In the genomic region with DNA sequence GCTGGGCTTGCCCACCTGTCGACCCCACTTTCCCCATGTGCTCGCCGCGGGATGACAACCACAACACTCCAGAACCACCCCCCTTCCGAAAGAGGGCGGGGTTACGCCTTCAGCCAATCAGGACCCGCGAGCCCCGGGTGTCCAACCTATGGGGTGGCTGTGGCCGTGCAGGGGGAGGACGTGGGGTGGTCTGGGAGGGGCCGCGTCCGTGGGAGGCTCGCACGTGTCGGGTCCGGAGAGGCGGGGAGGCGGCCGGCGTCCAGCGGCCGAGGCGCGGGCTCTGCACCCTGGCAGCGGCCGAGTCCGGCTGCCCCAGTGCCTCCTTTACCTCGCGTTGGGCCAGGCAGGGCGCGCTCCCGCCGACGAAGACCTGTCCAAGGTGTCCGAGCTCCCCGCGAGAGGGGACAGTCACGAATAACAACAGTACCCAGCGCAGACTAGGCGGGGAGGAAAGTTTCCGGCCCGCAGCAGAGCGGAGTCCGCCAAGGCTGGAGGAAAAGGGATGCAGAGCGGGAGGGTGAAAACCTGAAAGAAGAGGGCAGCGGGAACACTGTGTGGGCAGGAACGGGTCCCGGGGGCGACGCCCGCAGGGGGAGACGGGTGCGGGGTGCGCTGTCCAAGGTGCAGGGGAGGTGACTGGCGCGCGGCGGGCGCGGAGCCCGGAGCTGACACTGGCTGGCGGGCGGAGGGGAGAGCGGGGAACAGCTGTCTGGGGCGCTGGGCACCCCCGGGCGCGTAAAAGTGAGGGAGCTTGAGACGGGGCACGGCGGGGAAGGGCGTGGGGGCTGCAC, we compare ENCODE assay signal across 1 cellular context.
TF ChIP-seq lines count a peak whose summit lies in the region.

No MANE protein-coding gene starts in this region.

TF ChIP-seq in HEK293, 187 proteins besides CTCF, POLR2A, EP300 and RAD21 (continued from another document and continues in another):
- TF ChIP-seq, protein P1, sequence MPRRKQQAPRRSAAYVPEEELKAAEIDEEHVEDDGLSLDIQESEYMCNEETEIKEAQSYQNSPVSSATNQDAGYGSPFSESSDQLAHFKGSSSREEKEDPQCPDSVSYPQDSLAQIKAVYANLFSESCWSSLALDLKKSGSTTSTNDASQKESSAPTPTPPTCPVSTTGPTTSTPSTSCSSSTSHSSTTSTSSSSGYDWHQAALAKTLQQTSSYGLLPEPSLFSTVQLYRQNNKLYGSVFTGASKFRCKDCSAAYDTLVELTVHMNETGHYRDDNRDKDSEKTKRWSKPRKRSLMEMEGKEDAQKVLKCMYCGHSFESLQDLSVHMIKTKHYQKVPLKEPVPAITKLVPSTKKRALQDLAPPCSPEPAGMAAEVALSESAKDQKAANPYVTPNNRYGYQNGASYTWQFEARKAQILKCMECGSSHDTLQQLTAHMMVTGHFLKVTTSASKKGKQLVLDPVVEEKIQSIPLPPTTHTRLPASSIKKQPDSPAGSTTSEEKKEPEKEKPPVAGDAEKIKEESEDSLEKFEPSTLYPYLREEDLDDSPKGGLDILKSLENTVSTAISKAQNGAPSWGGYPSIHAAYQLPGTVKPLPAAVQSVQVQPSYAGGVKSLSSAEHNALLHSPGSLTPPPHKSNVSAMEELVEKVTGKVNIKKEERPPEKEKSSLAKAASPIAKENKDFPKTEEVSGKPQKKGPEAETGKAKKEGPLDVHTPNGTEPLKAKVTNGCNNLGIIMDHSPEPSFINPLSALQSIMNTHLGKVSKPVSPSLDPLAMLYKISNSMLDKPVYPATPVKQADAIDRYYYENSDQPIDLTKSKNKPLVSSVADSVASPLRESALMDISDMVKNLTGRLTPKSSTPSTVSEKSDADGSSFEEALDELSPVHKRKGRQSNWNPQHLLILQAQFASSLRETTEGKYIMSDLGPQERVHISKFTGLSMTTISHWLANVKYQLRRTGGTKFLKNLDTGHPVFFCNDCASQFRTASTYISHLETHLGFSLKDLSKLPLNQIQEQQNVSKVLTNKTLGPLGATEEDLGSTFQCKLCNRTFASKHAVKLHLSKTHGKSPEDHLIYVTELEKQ (tag by site-specific recombination; IDR thresholded peaks at IDR 0.05; ENCODE audit: borderline replicate concordance), result no peak
- peak; percentile 95 for TF ChIP-seq SP2 (tag by site-specific recombination; IDR thresholded peaks at IDR 0.05)
- no peak for TF ChIP-seq MZF1 (tag by site-specific recombination; IDR thresholded peaks at IDR 0.05; ENCODE audit: borderline replicate concordance)
- TF ChIP-seq, protein P2, sequence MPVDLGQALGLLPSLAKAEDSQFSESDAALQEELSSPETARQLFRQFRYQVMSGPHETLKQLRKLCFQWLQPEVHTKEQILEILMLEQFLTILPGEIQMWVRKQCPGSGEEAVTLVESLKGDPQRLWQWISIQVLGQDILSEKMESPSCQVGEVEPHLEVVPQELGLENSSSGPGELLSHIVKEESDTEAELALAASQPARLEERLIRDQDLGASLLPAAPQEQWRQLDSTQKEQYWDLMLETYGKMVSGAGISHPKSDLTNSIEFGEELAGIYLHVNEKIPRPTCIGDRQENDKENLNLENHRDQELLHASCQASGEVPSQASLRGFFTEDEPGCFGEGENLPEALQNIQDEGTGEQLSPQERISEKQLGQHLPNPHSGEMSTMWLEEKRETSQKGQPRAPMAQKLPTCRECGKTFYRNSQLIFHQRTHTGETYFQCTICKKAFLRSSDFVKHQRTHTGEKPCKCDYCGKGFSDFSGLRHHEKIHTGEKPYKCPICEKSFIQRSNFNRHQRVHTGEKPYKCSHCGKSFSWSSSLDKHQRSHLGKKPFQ (tag by site-specific recombination; IDR thresholded peaks at IDR 0.05), result no peak
- TF ChIP-seq ZNF558 (tag by site-specific recombination; IDR thresholded peaks at IDR 0.05), result no peak
- peak; percentile 88 for TF ChIP-seq PATZ1 (tag by site-specific recombination; IDR thresholded peaks at IDR 0.05)
- TF ChIP-seq GLI2 (tag by site-specific recombination; IDR thresholded peaks at IDR 0.05; ENCODE audit: borderline replicate concordance, low read depth), result no peak
- no peak; the same call in 1 of the 2 replicates for TF ChIP-seq SCRT1 (tag by site-specific recombination; IDR thresholded peaks at IDR 0.05; ENCODE audit: borderline replicate concordance)
- TF ChIP-seq ZSCAN30 (tag by site-specific recombination; IDR thresholded peaks at IDR 0.05), result peak; percentile 54
- no peak for TF ChIP-seq ZNF549 (tag by site-specific recombination; IDR thresholded peaks at IDR 0.05)
- TF ChIP-seq ZNF133 (tag by site-specific recombination; IDR thresholded peaks at IDR 0.05), result no peak
- TF ChIP-seq ZNF510 (tag by site-specific recombination; IDR thresholded peaks at IDR 0.05; ENCODE audit: insufficient replicate concordance), result no peak
- TF ChIP-seq ZNF26 (tag by site-specific recombination; IDR thresholded peaks at IDR 0.05), result no peak
- TF ChIP-seq ZNF362 (tag by site-specific recombination; IDR thresholded peaks at IDR 0.05), result no peak
- no peak for TF ChIP-seq RBAK (tag by site-specific recombination; IDR thresholded peaks at IDR 0.05)
- no peak for TF ChIP-seq ZNF585B (tag by site-specific recombination; IDR thresholded peaks at IDR 0.05)
- no peak for TF ChIP-seq ZNF311 (tag by site-specific recombination; IDR thresholded peaks at IDR 0.05; ENCODE audit: borderline replicate concordance)
- TF ChIP-seq ZFP41 (tag by site-specific recombination; IDR thresholded peaks at IDR 0.05; ENCODE audit: borderline replicate concordance), result no peak
- no peak for TF ChIP-seq ZNF544 (tag by site-specific recombination; IDR thresholded peaks at IDR 0.05)
- TF ChIP-seq ZNF610 (tag by site-specific recombination; IDR thresholded peaks at IDR 0.05; ENCODE audit: borderline replicate concordance), result no peak; the same call in 1 of the 2 replicates
- no peak for TF ChIP-seq ZNF280C (tag by site-specific recombination; IDR thresholded peaks at IDR 0.05)
- no peak for TF ChIP-seq ZNF37A (tag by site-specific recombination; IDR thresholded peaks at IDR 0.05)
- peak; percentile 42; the same call in 1 of the 2 replicates for TF ChIP-seq ZXDB (tag by site-specific recombination; IDR thresholded peaks at IDR 0.05)
- TF ChIP-seq ZNF561 (tag by site-specific recombination; IDR thresholded peaks at IDR 0.05; ENCODE audit: borderline replicate concordance), result 0 out of 2 replicates have a peak, but pooled peaks have one; percentile 21
- peak; percentile 24; the same call in 1 of the 2 replicates for TF ChIP-seq BCL11B (tag by site-specific recombination; IDR thresholded peaks at IDR 0.05; ENCODE audit: low read depth)
- TF ChIP-seq TRIM28 (IDR thresholded peaks at IDR 0.05; ENCODE audit: borderline replicate concordance, low read length), result no peak
- TF ChIP-seq ZBTB7A (tag by site-specific recombination; IDR thresholded peaks at IDR 0.05; ENCODE audit: low read depth), result no peak
- TF ChIP-seq ZNF146 (tag by site-specific recombination; IDR thresholded peaks at IDR 0.05), result 0 out of 2 replicates have a peak, but pooled peaks have one; percentile 9
- TF ChIP-seq PRDM6 (tag by site-specific recombination; IDR thresholded peaks at IDR 0.05), result no peak
- 0 out of 2 replicates have a peak, but pooled peaks have one; percentile 6 for TF ChIP-seq ZNF202 (tag by site-specific recombination; IDR thresholded peaks at IDR 0.05; ENCODE audit: borderline replicate concordance)
- no peak for TF ChIP-seq BCL6B (tag by site-specific recombination; IDR thresholded peaks at IDR 0.05)
- TF ChIP-seq YY1 (tag by site-specific recombination; IDR thresholded peaks at IDR 0.05), result no peak
- TF ChIP-seq ZNF548 (tag by site-specific recombination; IDR thresholded peaks at IDR 0.05), result no peak
- TF ChIP-seq ZNF555 (tag by site-specific recombination; conservative IDR thresholded peaks at IDR 0.05), result no peak
- TF ChIP-seq ZNF660 (tag by site-specific recombination; IDR thresholded peaks at IDR 0.05), result no peak
- peak; percentile 68 for TF ChIP-seq KLF9 (tag by site-specific recombination; IDR thresholded peaks at IDR 0.05; ENCODE audit: low read depth)
- no peak for TF ChIP-seq ZNF623 (tag by site-specific recombination; IDR thresholded peaks at IDR 0.05)
- TF ChIP-seq ZNF830 (tag by site-specific recombination; IDR thresholded peaks at IDR 0.05; ENCODE audit: low read depth), result no peak
- TF ChIP-seq ZNF529 (tag by site-specific recombination; IDR thresholded peaks at IDR 0.05; ENCODE audit: insufficient replicate concordance), result no peak
- TF ChIP-seq ZNF501 (tag by site-specific recombination; IDR thresholded peaks at IDR 0.05), result no peak
- no peak for TF ChIP-seq GLI4 (tag by site-specific recombination; IDR thresholded peaks at IDR 0.05)
- TF ChIP-seq ZNF324 (tag by site-specific recombination; IDR thresholded peaks at IDR 0.05), result no peak; the same call in 1 of the 2 replicates
- TF ChIP-seq ZNF174 (tag by site-specific recombination; IDR thresholded peaks at IDR 0.05), result no peak
